In genomic region chr4:102601586-102602227, GRCh38 we compare ENCODE assay signal across 1 cellular context.
TF ChIP-seq lines count a peak whose summit lies in the region.

No MANE protein-coding gene starts in this region.

TF ChIP-seq in WTC11, 78 proteins besides CTCF, POLR2A, EP300 and RAD21 (continued from another document):
- no peak for TF ChIP-seq ARID4B (CRISPR knock-in tag; IDR thresholded peaks at IDR 0.05; ENCODE audit: borderline replicate concordance)
- TF ChIP-seq ESRRA (CRISPR knock-in tag; IDR thresholded peaks at IDR 0.05; ENCODE audit: borderline replicate concordance): no peak
- no peak for TF ChIP-seq MLX (CRISPR knock-in tag; IDR thresholded peaks at IDR 0.05)
